In the genomic region with DNA sequence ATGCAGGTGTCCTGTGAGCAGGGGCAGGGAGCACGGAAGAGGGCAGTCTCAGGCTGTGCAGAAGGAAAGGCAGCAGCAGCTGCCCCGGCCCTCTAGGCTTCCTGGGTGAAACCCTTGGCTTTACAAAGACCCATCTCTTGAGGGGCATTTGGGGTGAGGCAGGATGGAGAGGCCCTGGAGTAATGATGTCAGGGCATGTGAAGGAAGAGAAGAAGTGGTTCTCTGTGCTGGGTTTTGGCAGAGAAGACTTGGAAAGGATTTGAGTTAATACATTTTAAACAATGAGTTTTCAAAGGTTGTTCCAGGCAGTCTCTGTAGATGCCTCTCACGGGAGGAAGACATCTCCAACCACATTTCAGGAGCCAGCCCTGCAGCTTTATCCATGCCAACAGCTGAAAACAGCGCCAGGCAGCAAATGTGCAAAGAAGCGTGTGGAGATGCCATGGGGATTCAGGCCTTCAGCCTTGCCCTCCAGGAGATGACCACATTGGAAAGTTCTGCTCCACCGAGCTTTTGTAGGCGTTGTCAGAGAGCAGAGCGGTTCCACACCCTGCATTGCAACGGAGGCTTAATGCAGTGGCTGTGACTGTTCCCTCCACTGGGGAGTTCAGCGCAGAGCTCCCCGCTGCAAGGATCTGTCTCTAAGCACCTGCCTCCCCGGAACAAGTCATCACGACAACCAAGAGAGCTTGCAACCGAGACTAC, we compare ENCODE assay signal across 24 cellular contexts.
A peak's percentile ranks its signal among the peaks of the same experiment; 100 is the strongest.
DNase-seq lines count a peak whose midpoint lies in the region; ATAC-seq, FAIRE-seq and TF ChIP-seq lines count a peak whose summit lies in the region.
"Had no signal": no experiment of that assay in that cellular context is flagged by ENCODE, and none has a peak within 500 bp of the region (broad histone marks: within the 10 kb centered on the region; RNA-seq: fewer than 3 reads in every experiment).

No MANE protein-coding gene starts in this region.

- H3K9me1 ChIP-seq in K562 (ENCODE audit: control insufficient read depth, insufficient read depth, low read length) = no peaks in the 10 kb centered on the region

- H3K36me3 Mint-ChIP-seq in neural progenitor cell (no peaks in the 10 kb centered on the region), progenitor cell of endocrine pancreas (ENCODE audit: insufficient read depth) (no peaks in the 10 kb centered on the region)
- H3K36me3 Mint-ChIP-seq: CD8-positive, alpha-beta T cell had no signal

- H3K4me2 ChIP-seq in BLaER1 = peak overlapping the region; percentile 22
- H3K4me2 ChIP-seq in K562 (ENCODE audit: insufficient read depth, low read length) = no peak overlapping the region
- H3K4me2 ChIP-seq in neural progenitor cell = no peak overlapping the region

- H3K4me3 Mint-ChIP-seq in neural progenitor cell (no peak overlapping the region), progenitor cell of endocrine pancreas (ENCODE audit: low read depth) (no peak overlapping the region)
- H3K4me3 Mint-ChIP-seq: CD8-positive, alpha-beta T cell had no signal

- H3K9ac ChIP-seq in BLaER1 (no peak overlapping the region), K562 (ENCODE audit: insufficient read depth in 1 of 2, low read depth in 2 of 2, low read length in 2 of 2) (no peak overlapping the region), neural progenitor cell (no peak overlapping the region)

- FAIRE-seq in K562 (lab: Jason Lieb, UNC) = no peak
- FAIRE-seq: A204.1, G401.6, GM19239 had no signal

- H3K4me3 ChIP-seq in BLaER1 (no peak overlapping the region), K562 (no peak overlapping the region), neural progenitor cell (no peak overlapping the region)
- H3K4me3 ChIP-seq: SJCRH30 had no signal

- no peak for TF ChIP-seq CTCF in K562 (IDR thresholded peaks at IDR 0.05 in 2 of 3, conservative IDR thresholded peaks at IDR 0.05 in 1 of 3; ENCODE audit: insufficient read depth in 2 of 3, low read depth in 1 of 3, low read length in 3 of 3)
- TF ChIP-seq CTCF in neural progenitor cell (IDR thresholded peaks at IDR 0.05) = no peak
- no peak for TF ChIP-seq CTCF in progenitor cell of endocrine pancreas (IDR thresholded peaks at IDR 0.05; ENCODE audit: unreplicated experiment)

- peak overlapping the region; percentile 51 for H3K27ac Mint-ChIP-seq in neural progenitor cell
- H3K27ac Mint-ChIP-seq in progenitor cell of endocrine pancreas = no peak overlapping the region
- H3K27ac Mint-ChIP-seq: CD8-positive, alpha-beta T cell had no signal

- H3K9me3 Mint-ChIP-seq in neural progenitor cell (peaks cover 2% of the 10 kb centered on the region), progenitor cell of endocrine pancreas (ENCODE audit: low read depth) (no peaks in the 10 kb centered on the region)
- H3K9me3 Mint-ChIP-seq: CD8-positive, alpha-beta T cell had no signal

- TF ChIP-seq RAD21 in K562 (CRISPR knock-in tag; conservative IDR thresholded peaks at IDR 0.05 in 1 of 2, IDR thresholded peaks at IDR 0.05 in 1 of 2) = no peak; a peak in 1 of 4 replicates

- DNase-seq in K562 (ENCODE audit: extremely low read depth in 1 of 4, low spot score in 3 of 4) (no peak), globus pallidus (ENCODE audit: low spot score) (peak; percentile 37), neural progenitor cell (ENCODE audit: low spot score) (no peak), H4 (ENCODE audit: low spot score) (no peak), progenitor cell of endocrine pancreas (ENCODE audit: low spot score, unreplicated experiment) (no peak)
- DNase-seq: Calu3; CD8-positive, alpha-beta T cell; DMS153; H7; Kasumi-1; NCI-H1417; NCI-H1694 treated with DMSO at 0.1 percent for 48 hours; NCI-H2081 treated with DMSO at 0.1 percent for 48 hours; NCI-H2171 treated with DMSO at 0.1 percent for 48 hours; NCI-H524 treated with DMSO at 0.1 percent for 48 hours; NCI-H82; SJCRH30 had no signal

- no TSS peak for BruUV-seq in K562 (replicated peaks; lab: Mats Ljungman, UMichigan)

- TF ChIP-seq POLR2A in K562 (conservative IDR thresholded peaks at IDR 0.05) = no peak

- H3K36me3 ChIP-seq in BLaER1 (no peaks in the 10 kb centered on the region), K562 (ENCODE audit: control insufficient read depth, insufficient read depth, low read length) (no peaks in the 10 kb centered on the region), neural progenitor cell (no peaks in the 10 kb centered on the region)
- H3K36me3 ChIP-seq: SJCRH30 had no signal

- H4K20me1 ChIP-seq in BLaER1 (peaks cover 9% of the 10 kb centered on the region; the same call in 1 of the 2 replicates), K562 (replicated peaks; ENCODE audit: control insufficient read depth, insufficient read depth, low read length) (no peaks in the 10 kb centered on the region), neural progenitor cell (ENCODE audit: low read depth) (no peaks in the 10 kb centered on the region)

- in situ Hi-C loops in K562 (cut with MboI) = loop anchor here (10.0 kb wide), 1 partner anchor 375 kb away; no protein-coding TSS in a partner anchor

- intact Hi-C loops in K562 (cut with micrococcal nuclease) = no loop called here

- H3K27me3 ChIP-seq in BLaER1 (peaks cover 51% of the 10 kb centered on the region), K562 (ENCODE audit: control insufficient read depth in 2 of 2, insufficient read depth in 2 of 2, low read length in 2 of 2) (peaks cover 3 to 24% of the 10 kb centered on the region in 2 experiments; a peak in 3 of 5 replicates), neural progenitor cell (no peaks in the 10 kb centered on the region)

- POLR2A ChIA-PET in K562 (lab: Yijun Ruan, JAX) = no interaction called here

- no peak for TF ChIP-seq EP300 in K562 (IDR thresholded peaks at IDR 0.05; ENCODE audit: low read length)

- H3K4me1 Mint-ChIP-seq in neural progenitor cell (peaks cover 26% of the 10 kb centered on the region), progenitor cell of endocrine pancreas (ENCODE audit: low read depth) (no peaks in the 10 kb centered on the region)

- CTCF ChIA-PET in K562 (lab: Yijun Ruan, JAX; ENCODE audit: low intra/inter-chr PET ratio) = no interaction called here

- H3K9me3 ChIP-seq in BLaER1 (no peaks in the 10 kb centered on the region), K562 (replicated peaks; ENCODE audit: control insufficient read depth, insufficient read depth, low read depth, low read length) (no peaks in the 10 kb centered on the region), neural progenitor cell (ENCODE audit: low read depth) (no peaks in the 10 kb centered on the region)
- H3K9me3 ChIP-seq: SJCRH30 had no signal

- no peaks in the 10 kb centered on the region for H3F3A ChIP-seq in neural progenitor cell (ENCODE audit: low read depth)

- ATAC-seq in K562 = peak; percentile 26; the same call in 1 of the 3 replicates
- no peak for ATAC-seq in GM18498 (IDR thresholded peaks at IDR 0.05; ENCODE audit: unreplicated experiment)
- no peak for ATAC-seq in HG02642 (IDR thresholded peaks at IDR 0.05; ENCODE audit: poor library complexity, unreplicated experiment)
- ATAC-seq: CD8-positive, alpha-beta T cell; Panc1 had no signal

- WGBS in K562 (ENCODE audit: insufficient coverage, low coverage, missing lambda C conversion rate) = 0% methylated on average over 14 of the region's 14 CpGs

- no peak overlapping the region for H2AFZ ChIP-seq in K562 (ENCODE audit: low read depth, low read length)
- H2AFZ ChIP-seq in neural progenitor cell (replicated peaks) = no peak overlapping the region

- no peaks in the 10 kb centered on the region for H3K79me2 ChIP-seq in K562 (ENCODE audit: control insufficient read depth, insufficient read depth, low read length)
- no peaks in the 10 kb centered on the region for H3K79me2 ChIP-seq in neural progenitor cell (ENCODE audit: low read depth)

- H3K27me3 Mint-ChIP-seq in neural progenitor cell (ENCODE audit: insufficient read depth, low read depth) (peaks cover 12% of the 10 kb centered on the region), progenitor cell of endocrine pancreas (peaks cover 34% of the 10 kb centered on the region)

- H3K27ac ChIP-seq in BLaER1 (no peak overlapping the region), K562 (ENCODE audit: extremely low read depth, low read depth, low read length) (no peak overlapping the region), neural progenitor cell (no peak overlapping the region)
- H3K27ac ChIP-seq: SJCRH30 had no signal

- H3K4me1 ChIP-seq in BLaER1 = peaks cover 15% of the 10 kb centered on the region
- H3K4me1 ChIP-seq in K562 (replicated peaks in 1 of 2; ENCODE audit: control insufficient read depth in 2 of 2, insufficient read depth in 2 of 2, low read length in 2 of 2) = no peaks in the 10 kb centered on the region
- H3K4me1 ChIP-seq in neural progenitor cell = peaks cover 4% of the 10 kb centered on the region
- H3K4me1 ChIP-seq: SJCRH30 had no signal

TF ChIP-seq in K562, 482 proteins besides CTCF, POLR2A, EP300 and RAD21 (continues in another document):
- no peak for TF ChIP-seq MCM5 (IDR thresholded peaks at IDR 0.05; ENCODE audit: low read depth)
- no peak for TF ChIP-seq CCAR2 (IDR thresholded peaks at IDR 0.05; ENCODE audit: low read depth, low read length)
- TF ChIP-seq, protein P1, sequence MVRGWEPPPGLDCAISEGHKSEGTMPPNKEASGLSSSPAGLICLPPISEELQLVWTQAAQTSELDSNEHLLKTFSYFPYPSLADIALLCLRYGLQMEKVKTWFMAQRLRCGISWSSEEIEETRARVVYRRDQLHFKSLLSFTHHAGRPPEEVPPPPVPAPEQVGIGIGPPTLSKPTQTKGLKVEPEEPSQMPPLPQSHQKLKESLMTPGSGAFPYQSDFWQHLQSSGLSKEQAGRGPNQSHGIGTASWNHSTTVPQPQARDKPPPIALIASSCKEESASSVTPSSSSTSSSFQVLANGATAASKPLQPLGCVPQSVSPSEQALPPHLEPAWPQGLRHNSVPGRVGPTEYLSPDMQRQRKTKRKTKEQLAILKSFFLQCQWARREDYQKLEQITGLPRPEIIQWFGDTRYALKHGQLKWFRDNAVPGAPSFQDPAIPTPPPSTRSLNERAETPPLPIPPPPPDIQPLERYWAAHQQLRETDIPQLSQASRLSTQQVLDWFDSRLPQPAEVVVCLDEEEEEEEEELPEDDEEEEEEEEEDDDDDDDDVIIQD (CRISPR knock-in tag; IDR thresholded peaks at IDR 0.05) = no peak
- TF ChIP-seq ZNF445 (CRISPR knock-in tag; IDR thresholded peaks at IDR 0.05; ENCODE audit: low read depth) = no peak
